Comparison of ENCODE assay signal across 8 cellular contexts in genomic region chr10:119165171-119166110, GRCh38. TPM values are rescaled to one million over a fixed set of nuclear protein-coding genes. Genes with fewer than 3 reads are reported as not detected.
A peak's percentile ranks its signal among the peaks of the same experiment; 100 is the strongest.
DNase-seq lines count a peak whose midpoint lies in the region; ATAC-seq and TF ChIP-seq lines count a peak whose summit lies in the region.

A gene with protein sequence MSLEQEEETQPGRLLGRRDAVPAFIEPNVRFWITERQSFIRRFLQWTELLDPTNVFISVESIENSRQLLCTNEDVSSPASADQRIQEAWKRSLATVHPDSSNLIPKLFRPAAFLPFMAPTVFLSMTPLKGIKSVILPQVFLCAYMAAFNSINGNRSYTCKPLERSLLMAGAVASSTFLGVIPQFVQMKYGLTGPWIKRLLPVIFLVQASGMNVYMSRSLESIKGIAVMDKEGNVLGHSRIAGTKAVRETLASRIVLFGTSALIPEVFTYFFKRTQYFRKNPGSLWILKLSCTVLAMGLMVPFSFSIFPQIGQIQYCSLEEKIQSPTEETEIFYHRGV (minus strand): TSS chr10:119165714. CDS start chr10:119165647, 67 bp downstream.

- H3K4me2 ChIP-seq in parathyroid adenoma (ENCODE audit: low read length): peak within 1 kb of the TSS; percentile 98

- peaks cover 9% of the 10 kb centered on the region for H3K36me3 Mint-ChIP-seq in IgD-negative memory B cell

- peak within 1 kb of the TSS; percentile 72 to 98 (median 96) for H3K27ac Mint-ChIP-seq in IgD-negative memory B cell

- H3K36me3 ChIP-seq in ES-I3 (ENCODE audit: insufficient read depth, low read length) (peaks cover 12% of the 10 kb centered on the region), parathyroid adenoma (ENCODE audit: control insufficient read depth, insufficient read depth, low read length) (no peaks in the 10 kb centered on the region), tibial artery (peaks cover 23 to 33% (median 25%) of the 10 kb centered on the region in 3 donors)

- H3K4me3 Mint-ChIP-seq in IgD-negative memory B cell: peak within 1 kb of the TSS; percentile 91 to 96 (median 93)

- H3K9ac ChIP-seq in ES-I3 (ENCODE audit: low read depth, low read length): peak within 1 kb of the TSS; percentile 78
- H3K9ac ChIP-seq in parathyroid adenoma: peak within 1 kb of the TSS; percentile 5

- peaks cover 10 to 22% (median 10%) of the 10 kb centered on the region in 3 donors for H3K4me1 Mint-ChIP-seq in IgD-negative memory B cell

- H3K4me3 ChIP-seq in parathyroid adenoma (ENCODE audit: low read depth, low read length) (peak within 1 kb of the TSS; percentile 83), tibial artery (peak within 1 kb of the TSS; percentile 68 to 83)

- H3K27ac ChIP-seq in parathyroid adenoma (peak within 1 kb of the TSS; percentile 64), tibial artery (peak within 1 kb of the TSS; percentile 83 to 96)

- DNase-seq in activated naive CD4-positive, alpha-beta T cell treated with anti-CD3 and anti-CD28 coated beads, Interleukin-2, amount 50 U/mL, for 16 hours: peak; percentile 84
- DNase-seq in Right ventricle myocardium inferior (ENCODE audit: missing footprints) (peak; percentile 93), tibial artery (peak; percentile 77 to 90)

- ATAC-seq in GM21528 (IDR thresholded peaks at IDR 0.05; ENCODE audit: low FRiP score, unreplicated experiment) (peak; percentile 94), SK-N-SH treated with all-trans-retinoic acid at 6 μM for 48 hours (peak; percentile 94), Right ventricle myocardium inferior (peak; percentile 97)

- H3K9me3 Mint-ChIP-seq in IgD-negative memory B cell: no peaks in the 10 kb centered on the region

- peak within 1 kb of the TSS; percentile 95 for H2AFZ ChIP-seq in parathyroid adenoma

- intact Hi-C loops in Right ventricle myocardium inferior (cut with DNase I) (loop anchor here (5.0 kb wide), 1 partner anchor 83 kb away; the partner anchor contains the start of gene EIF3A), tibial artery (cut with DNase I; ENCODE audit: low total_unique reads) (no loop called here)

- H3K4me1 ChIP-seq in ES-I3 (ENCODE audit: insufficient read depth, low read length) (no peaks in the 10 kb centered on the region; the same call in 1 of the 2 replicates), parathyroid adenoma (peaks cover 5% of the 10 kb centered on the region), tibial artery (peaks cover 0 to 18% (median 8%) of the 10 kb centered on the region in 4 donors)

- H3K27me3 ChIP-seq in parathyroid adenoma (ENCODE audit: control insufficient read depth, insufficient read depth, low read length) (no peaks in the 10 kb centered on the region), tibial artery (no peaks in the 10 kb centered on the region)

- no peaks in the 10 kb centered on the region for H3K79me2 ChIP-seq in parathyroid adenoma

- H3K9me3 ChIP-seq in ES-I3 (ENCODE audit: control insufficient read depth, insufficient read depth, low read length) (no peaks in the 10 kb centered on the region), parathyroid adenoma (ENCODE audit: control insufficient read depth, low read length) (no peaks in the 10 kb centered on the region), tibial artery (no peaks in the 10 kb centered on the region)

- H3K27me3 Mint-ChIP-seq in IgD-negative memory B cell: no peaks in the 10 kb centered on the region

- peak; percentile 7 for TF ChIP-seq CTCF in parathyroid adenoma (IDR thresholded peaks at IDR 0.05)
- TF ChIP-seq CTCF in tibial artery (IDR thresholded peaks at IDR 0.05): peak in 1 of 2 experiments; percentile 16

TF ChIP-seq in SK-N-SH treated with all-trans-retinoic acid at 6 μM for 48 hours, 23 proteins besides CTCF, POLR2A, EP300 and RAD21:
- TF ChIP-seq, protein P1, sequence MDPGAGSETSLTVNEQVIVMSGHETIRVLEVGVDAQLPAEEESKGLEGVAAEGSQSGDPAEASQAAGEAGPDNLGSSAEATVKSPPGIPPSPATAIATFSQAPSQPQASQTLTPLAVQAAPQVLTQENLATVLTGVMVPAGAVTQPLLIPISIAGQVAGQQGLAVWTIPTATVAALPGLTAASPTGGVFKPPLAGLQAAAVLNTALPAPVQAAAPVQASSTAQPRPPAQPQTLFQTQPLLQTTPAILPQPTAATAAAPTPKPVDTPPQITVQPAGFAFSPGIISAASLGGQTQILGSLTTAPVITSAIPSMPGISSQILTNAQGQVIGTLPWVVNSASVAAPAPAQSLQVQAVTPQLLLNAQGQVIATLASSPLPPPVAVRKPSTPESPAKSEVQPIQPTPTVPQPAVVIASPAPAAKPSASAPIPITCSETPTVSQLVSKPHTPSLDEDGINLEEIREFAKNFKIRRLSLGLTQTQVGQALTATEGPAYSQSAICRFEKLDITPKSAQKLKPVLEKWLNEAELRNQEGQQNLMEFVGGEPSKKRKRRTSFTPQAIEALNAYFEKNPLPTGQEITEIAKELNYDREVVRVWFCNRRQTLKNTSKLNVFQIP (CRISPR knock-in tag; IDR thresholded peaks at IDR 0.05; ENCODE audit: borderline replicate concordance, low read depth): no peak
- no peak for TF ChIP-seq OSR1 (CRISPR knock-in tag; IDR thresholded peaks at IDR 0.05)
- TF ChIP-seq BACH2 (CRISPR knock-in tag; IDR thresholded peaks at IDR 0.05; ENCODE audit: borderline replicate concordance): no peak
- no peak for TF ChIP-seq ZC3H10 (CRISPR knock-in tag; IDR thresholded peaks at IDR 0.05)
- TF ChIP-seq ESRRG (CRISPR knock-in tag; IDR thresholded peaks at IDR 0.05): peak; percentile 77; the same call in 1 of the 2 replicates

RNA-seq across cellular contexts. Expression of the gene that starts here (rescaled TPM):
- 22.2 TPM for polyA plus RNA-seq in IgD-negative memory B cell
- 42.0 TPM for total RNA-seq in Right ventricle myocardium inferior

Comparison
In these comparisons a context has a peak if more than half of its experiments do, and no peak if none do; other contexts are left out.
1. Peak in every context shown above with its lines: DNase-seq, ATAC-seq, H3K4me3 ChIP-seq and H3K27ac ChIP-seq.